ENCODE assay signal across 27 cellular contexts in genomic region chr7:155908385-155908784, GRCh38.
DNase-seq lines count a peak whose midpoint lies in the region; ATAC-seq, FAIRE-seq and TF ChIP-seq lines count a peak whose summit lies in the region.
"Had no signal": no experiment of that assay in that cellular context is flagged by ENCODE, and none has a peak within 500 bp of the region (broad histone marks: within the 10 kb centered on the region; RNA-seq: fewer than 3 reads in every experiment).

No MANE protein-coding gene starts in this region.

- no peak for DNase-seq in A549 (ENCODE audit: low read depth in 1 of 2, low spot score in 1 of 2)
- DNase-seq in chondrocyte (ENCODE audit: low spot score): peak; percentile 68
- peak; percentile 62 for DNase-seq in islet precursor cell
- no peak for DNase-seq in activated CD4-positive, alpha-beta T cell treated with anti-CD3 and anti-CD28 coated beads, Interleukin-2, amount 50 U/mL, for 1 hour
- DNase-seq in NCI-H2081 (lab: John Stamatoyannopoulos, UW): no peak
- DNase-seq in DMS153 treated with DMSO at 0.1 percent for 48 hours (lab: John Stamatoyannopoulos, UW; ENCODE audit: unreplicated experiment): no peak
- DNase-seq: ACHN; AML-193; BE2C; CD4-positive, alpha-beta T cell; CD8-positive, alpha-beta memory T cell; DMS 273 treated with DMSO at 0.1 percent for 48 hours; DMS53; HFFc6 had no signal

- no peaks in the 10 kb centered on the region for H3K36me3 ChIP-seq in mucosa of stomach (ENCODE audit: control insufficient read depth, insufficient read depth, low read length)
- H3K36me3 ChIP-seq: BE2C; BLaER1 treated with 17β-estradiol and CSF1 and Interleukin-3, amounts not matched to agents 10 nM and 100 nM; HAP-1 had no signal

- no peak for TF ChIP-seq EP300 in A549 (IDR thresholded peaks at IDR 0.05)

- no peaks in the 10 kb centered on the region for H3K27me3 ChIP-seq in mucosa of stomach (ENCODE audit: control insufficient read depth, insufficient read depth, low read length)
- H3K27me3 ChIP-seq: BLaER1 treated with 17β-estradiol and CSF1 and Interleukin-3, amounts not matched to agents 10 nM and 100 nM had no signal

- no peak for ATAC-seq in A549
- ATAC-seq in GM19035 (IDR thresholded peaks at IDR 0.05; ENCODE audit: unreplicated experiment): no peak
- ATAC-seq: GM23338 had no signal

- CTCF ChIA-PET in A549 (lab: Yijun Ruan, JAX): interaction anchor here (0.8 kb wide), 1 partner anchor 95 kb away, joined by 3 read pairs; no protein-coding TSS in a partner anchor

- 75% methylated on average over 9 of the region's 9 CpGs for WGBS in A549 (ENCODE audit: missing lambda C conversion rate)

- H3K4me3 ChIP-seq in A549: no peak overlapping the region
- no peak overlapping the region for H3K4me3 ChIP-seq in mucosa of stomach (ENCODE audit: low read length)
- H3K4me3 ChIP-seq: BLaER1 treated with 17β-estradiol and CSF1 and Interleukin-3, amounts not matched to agents 10 nM and 100 nM; GM23338; HAP-1 had no signal

- H3K9ac ChIP-seq in mucosa of stomach (ENCODE audit: low read length): peak overlapping the region; percentile 25
- H3K9ac ChIP-seq: BLaER1 treated with 17β-estradiol and CSF1 and Interleukin-3, amounts not matched to agents 10 nM and 100 nM had no signal

- H3K36me3 Mint-ChIP-seq in chondrocyte (ENCODE audit: low read depth): peaks cover 2% of the 10 kb centered on the region
- H3K36me3 Mint-ChIP-seq: CD14-positive monocyte; CD8-positive, alpha-beta memory T cell had no signal

- TF ChIP-seq CTCF in A549 (IDR thresholded peaks at IDR 0.05): no peak
- TF ChIP-seq CTCF in chondrocyte (IDR thresholded peaks at IDR 0.05): no peak

- H3K4me3 Mint-ChIP-seq in chondrocyte (ENCODE audit: unreplicated experiment): no peak overlapping the region
- H3K4me3 Mint-ChIP-seq: CD14-positive monocyte; CD4-positive, alpha-beta T cell; CD8-positive, alpha-beta memory T cell; GM23338; HFFc6 had no signal

- H3K27ac ChIP-seq in A549: peak overlapping the region; percentile 33 to 69; a peak in 4 of 6 replicates
- H3K27ac ChIP-seq: 22Rv1; BLaER1 treated with 17β-estradiol and CSF1 and Interleukin-3, amounts not matched to agents 10 nM and 100 nM had no signal

- no peak for FAIRE-seq in A549 (lab: Jason Lieb, UNC)
- FAIRE-seq: A204.1, D721Med, G401.6, GM12892, GM19239, H54 had no signal

- H3K9me3 ChIP-seq in A549: peaks cover 19% of the 10 kb centered on the region; the same call in 2 of the 3 replicates
- no peaks in the 10 kb centered on the region for H3K9me3 ChIP-seq in mucosa of stomach (ENCODE audit: control insufficient read depth, low read length)
- H3K9me3 ChIP-seq: BE2C, HAP-1 had no signal

- H3K27me3 Mint-ChIP-seq in chondrocyte (ENCODE audit: low read depth): peaks cover 42% of the 10 kb centered on the region
- H3K27me3 Mint-ChIP-seq: CD4-positive, alpha-beta T cell had no signal

- H3K9me3 Mint-ChIP-seq in chondrocyte (ENCODE audit: low read depth): peaks cover 38% of the 10 kb centered on the region

- H3K4me1 Mint-ChIP-seq in chondrocyte (ENCODE audit: low read depth): no peaks in the 10 kb centered on the region
- H3K4me1 Mint-ChIP-seq: CD14-positive monocyte; CD8-positive, alpha-beta memory T cell; GM23338 had no signal

- H3K27ac Mint-ChIP-seq in chondrocyte (ENCODE audit: unreplicated experiment): no peak overlapping the region
- H3K27ac Mint-ChIP-seq: CD14-positive monocyte; CD4-positive, alpha-beta T cell; CD8-positive, alpha-beta memory T cell; GM23338; HFFc6 had no signal

- no peak overlapping the region for H3K4me2 ChIP-seq in A549
- H3K4me2 ChIP-seq: GM23338 had no signal

- peaks cover 13% of the 10 kb centered on the region for H3K4me1 ChIP-seq in A549
- H3K4me1 ChIP-seq in mucosa of stomach (ENCODE audit: control insufficient read depth, insufficient read depth, low read length): peaks cover 29% of the 10 kb centered on the region
- H3K4me1 ChIP-seq: BE2C; BLaER1 treated with 17β-estradiol and CSF1 and Interleukin-3, amounts not matched to agents 10 nM and 100 nM; HAP-1 had no signal

- POLR2A ChIA-PET in A549 (lab: Yijun Ruan, JAX): no interaction called here

- TF ChIP-seq POLR2A in A549 (IDR thresholded peaks at IDR 0.05; ENCODE audit: low read length): no peak

- TF ChIP-seq RAD21 in A549 (conservative IDR thresholded peaks at IDR 0.05 in 1 of 2, IDR thresholded peaks at IDR 0.05 in 1 of 2): no peak

TF ChIP-seq in A549, 52 proteins besides CTCF, POLR2A, EP300 and RAD21:
- no peak for TF ChIP-seq ATOH8 (CRISPR knock-in tag; IDR thresholded peaks at IDR 0.05; ENCODE audit: low read depth)
- no peak for TF ChIP-seq RFX5 (IDR thresholded peaks at IDR 0.05)
- TF ChIP-seq HEYL (CRISPR knock-in tag; IDR thresholded peaks at IDR 0.05): no peak
- TF ChIP-seq TP53 (CRISPR knock-in tag; IDR thresholded peaks at IDR 0.05): no peak
- TF ChIP-seq HDAC2 (IDR thresholded peaks at IDR 0.05): no peak
- no peak for TF ChIP-seq KDM5A (IDR thresholded peaks at IDR 0.05)
- no peak for TF ChIP-seq POLR2AphosphoS2 (conservative IDR thresholded peaks at IDR 0.05; ENCODE audit: low read length)
- no peak for TF ChIP-seq CBX8 (IDR thresholded peaks at IDR 0.05)
- no peak for TF ChIP-seq GATA3 (IDR thresholded peaks at IDR 0.05; ENCODE audit: borderline replicate concordance)
- no peak for TF ChIP-seq ESRRA (IDR thresholded peaks at IDR 0.05; ENCODE audit: borderline replicate concordance, low read length)
- TF ChIP-seq SREBF2 (IDR thresholded peaks at IDR 0.05): no peak
- TF ChIP-seq HOXB5 (CRISPR knock-in tag; IDR thresholded peaks at IDR 0.05): no peak
- TF ChIP-seq NR3C1 (IDR thresholded peaks at IDR 0.05): no peak
- no peak for TF ChIP-seq PBX3 (IDR thresholded peaks at IDR 0.05)
- no peak for TF ChIP-seq JUNB (IDR thresholded peaks at IDR 0.05)
- TF ChIP-seq RARB (CRISPR knock-in tag; IDR thresholded peaks at IDR 0.05): no peak
- TF ChIP-seq TFCP2L1 (CRISPR knock-in tag; IDR thresholded peaks at IDR 0.05): no peak
- TF ChIP-seq HOXB13 (CRISPR knock-in tag; IDR thresholded peaks at IDR 0.05; ENCODE audit: low read depth): no peak
- TF ChIP-seq MAFK (IDR thresholded peaks at IDR 0.05; ENCODE audit: partially characterized antibody): no peak
- no peak for TF ChIP-seq ZNF302 (CRISPR knock-in tag; IDR thresholded peaks at IDR 0.05)

Comparison
In these comparisons a context has a peak if more than half of its experiments do, and no peak if none do; other contexts are left out.
1. DNase-seq: peak in chondrocyte (single experiment) and islet precursor cell (single experiment); none in A549 (0 of 2), activated CD4-positive, alpha-beta T cell treated with anti-CD3 and anti-CD28 coated beads, Interleukin-2, amount 50 U/mL, for 1 hour (single experiment), NCI-H2081 (0 of 2) and DMS153 treated with DMSO at 0.1 percent for 48 hours (single experiment).